Comparison of ENCODE assay signal across 1 cellular context in the genomic region with DNA sequence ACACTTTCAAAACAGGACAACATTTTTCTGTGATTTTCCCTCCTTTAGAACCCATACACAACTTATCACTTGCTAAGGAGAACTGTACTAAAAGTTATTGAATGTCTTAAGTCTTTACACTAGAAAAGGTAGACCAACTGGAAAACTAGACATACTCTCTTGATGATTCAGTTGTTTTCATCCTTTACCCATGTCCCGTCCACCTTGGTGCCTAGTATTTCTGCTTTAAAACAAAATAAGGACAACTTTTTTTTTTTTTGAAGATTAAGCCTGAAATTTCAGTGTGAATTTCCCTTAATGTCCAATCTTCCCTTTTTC.
TF ChIP-seq lines count a peak whose summit lies in the region.

No MANE protein-coding gene starts in this region.

TF ChIP-seq in K562, 482 proteins besides CTCF, POLR2A, EP300 and RAD21:
- 0 out of 2 replicates have a peak, but pooled peaks have one; percentile 5 for TF ChIP-seq C11orf30 (IDR thresholded peaks at IDR 0.05; ENCODE audit: low read depth)
- TF ChIP-seq, protein P1, sequence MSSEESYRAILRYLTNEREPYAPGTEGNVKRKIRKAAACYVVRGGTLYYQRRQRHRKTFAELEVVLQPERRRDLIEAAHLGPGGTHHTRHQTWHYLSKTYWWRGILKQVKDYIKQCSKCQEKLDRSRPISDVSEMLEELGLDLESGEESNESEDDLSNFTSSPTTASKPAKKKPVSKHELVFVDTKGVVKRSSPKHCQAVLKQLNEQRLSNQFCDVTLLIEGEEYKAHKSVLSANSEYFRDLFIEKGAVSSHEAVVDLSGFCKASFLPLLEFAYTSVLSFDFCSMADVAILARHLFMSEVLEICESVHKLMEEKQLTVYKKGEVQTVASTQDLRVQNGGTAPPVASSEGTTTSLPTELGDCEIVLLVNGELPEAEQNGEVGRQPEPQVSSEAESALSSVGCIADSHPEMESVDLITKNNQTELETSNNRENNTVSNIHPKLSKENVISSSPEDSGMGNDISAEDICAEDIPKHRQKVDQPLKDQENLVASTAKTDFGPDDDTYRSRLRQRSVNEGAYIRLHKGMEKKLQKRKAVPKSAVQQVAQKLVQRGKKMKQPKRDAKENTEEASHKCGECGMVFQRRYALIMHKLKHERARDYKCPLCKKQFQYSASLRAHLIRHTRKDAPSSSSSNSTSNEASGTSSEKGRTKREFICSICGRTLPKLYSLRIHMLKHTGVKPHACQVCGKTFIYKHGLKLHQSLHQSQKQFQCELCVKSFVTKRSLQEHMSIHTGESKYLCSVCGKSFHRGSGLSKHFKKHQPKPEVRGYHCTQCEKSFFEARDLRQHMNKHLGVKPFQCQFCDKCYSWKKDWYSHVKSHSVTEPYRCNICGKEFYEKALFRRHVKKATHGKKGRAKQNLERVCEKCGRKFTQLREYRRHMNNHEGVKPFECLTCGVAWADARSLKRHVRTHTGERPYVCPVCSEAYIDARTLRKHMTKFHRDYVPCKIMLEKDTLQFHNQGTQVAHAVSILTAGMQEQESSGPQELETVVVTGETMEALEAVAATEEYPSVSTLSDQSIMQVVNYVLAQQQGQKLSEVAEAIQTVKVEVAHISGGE (CRISPR knock-in tag; IDR thresholded peaks at IDR 0.05), result 0 out of 6 replicates have a peak, but pooled peaks of 1 of the 3 experiments have one; percentile 14
- 0 out of 2 replicates have a peak, but pooled peaks have one; percentile 21 for TF ChIP-seq ZNF324 (CRISPR knock-in tag; IDR thresholded peaks at IDR 0.05)
- TF ChIP-seq, protein P2, sequence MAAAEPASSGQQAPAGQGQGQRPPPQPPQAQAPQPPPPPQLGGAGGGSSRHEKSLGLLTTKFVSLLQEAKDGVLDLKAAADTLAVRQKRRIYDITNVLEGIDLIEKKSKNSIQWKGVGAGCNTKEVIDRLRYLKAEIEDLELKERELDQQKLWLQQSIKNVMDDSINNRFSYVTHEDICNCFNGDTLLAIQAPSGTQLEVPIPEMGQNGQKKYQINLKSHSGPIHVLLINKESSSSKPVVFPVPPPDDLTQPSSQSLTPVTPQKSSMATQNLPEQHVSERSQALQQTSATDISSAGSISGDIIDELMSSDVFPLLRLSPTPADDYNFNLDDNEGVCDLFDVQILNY (CRISPR knock-in tag; IDR thresholded peaks at IDR 0.05), result no peak
- TF ChIP-seq ZFP30 (CRISPR knock-in tag; IDR thresholded peaks at IDR 0.05; ENCODE audit: borderline replicate concordance), result peak; percentile 54; the same call in 1 of the 2 replicates
- no peak for TF ChIP-seq ZNF780A (CRISPR knock-in tag; IDR thresholded peaks at IDR 0.05)
- TF ChIP-seq CSDE1 (IDR thresholded peaks at IDR 0.05), result no peak
- TF ChIP-seq MLX (CRISPR knock-in tag; conservative IDR thresholded peaks at IDR 0.05), result 0 out of 4 replicates have a peak, but pooled peaks of 1 of the 2 experiments have one; percentile 42
- TF ChIP-seq ZNF561 (CRISPR knock-in tag; conservative IDR thresholded peaks at IDR 0.05), result no peak
- TF ChIP-seq HDAC3 (IDR thresholded peaks at IDR 0.05; ENCODE audit: borderline replicate concordance, partially characterized antibody), result no peak
- 0 out of 2 replicates have a peak, but pooled peaks have one; percentile 13 for TF ChIP-seq GMEB1 (CRISPR knock-in tag; IDR thresholded peaks at IDR 0.05)
